In genomic region chr18:74869904-74870863, GRCh38 we compare ENCODE assay signal across 11 cellular contexts.
A peak's percentile ranks its signal among the peaks of the same experiment; 100 is the strongest.
DNase-seq lines count a peak whose midpoint lies in the region; ATAC-seq and TF ChIP-seq lines count a peak whose summit lies in the region.
"Had no signal": no experiment of that assay in that cellular context is flagged by ENCODE, and none has a peak within 500 bp of the region (broad histone marks: within the 10 kb centered on the region; RNA-seq: fewer than 3 reads in every experiment).

No MANE protein-coding gene starts in this region.

- H3K4me3 ChIP-seq in left ventricle myocardium inferior: no peak overlapping the region
- H3K4me3 ChIP-seq in CD8-positive, alpha-beta T cell (ENCODE audit: low read depth, low read length): no peak overlapping the region

- POLR2A ChIA-PET in CD8-positive, alpha-beta T cell (lab: Charles Lee): no interaction called here

- peaks cover 2% of the 10 kb centered on the region for H3K4me1 Mint-ChIP-seq in CD8-positive, alpha-beta T cell (ENCODE audit: low read depth)
- peaks cover 6% of the 10 kb centered on the region for H3K4me1 Mint-ChIP-seq in activated T-cell treated with anti-CD3 and anti-CD28 coated beads, Interleukin-2, amount 50 U/mL, for 72 hours (ENCODE audit: low read depth)
- H3K4me1 Mint-ChIP-seq: activated naive CD4-positive, alpha-beta T cell treated with anti-CD3 and anti-CD28 coated beads, Interleukin-2, amount 50 U/mL, for 24 hours had no signal

- no peaks in the 10 kb centered on the region for H3K9me3 ChIP-seq in left ventricle myocardium inferior (replicated peaks)
- no peaks in the 10 kb centered on the region for H3K9me3 ChIP-seq in CD8-positive, alpha-beta T cell (ENCODE audit: low read length)

- H3K4me1 ChIP-seq in left ventricle myocardium inferior: peaks cover 37% of the 10 kb centered on the region
- no peaks in the 10 kb centered on the region for H3K4me1 ChIP-seq in CD8-positive, alpha-beta T cell (ENCODE audit: insufficient read depth, low read length)

- CTCF ChIA-PET in CD8-positive, alpha-beta T cell (lab: Charles Lee): no interaction called here

- intact Hi-C loops in left ventricle myocardium inferior (cut with micrococcal nuclease) (no loop called here), Right ventricle myocardium inferior (cut with DNase I) (no loop called here), left colon (cut with DNase I, micrococcal nuclease) (no loop called here)
- intact Hi-C loops in CD8-positive, alpha-beta T cell (cut with DNase I, micrococcal nuclease): no loop called here

- no peak for DNase-seq in left ventricle myocardium inferior
- DNase-seq in Right ventricle myocardium inferior (ENCODE audit: missing footprints): no peak
- DNase-seq in M059J (ENCODE audit: low read depth): peak; percentile 5
- no peak for DNase-seq in left colon
- no peak for DNase-seq in CD8-positive, alpha-beta T cell
- DNase-seq in DMS53 (lab: John Stamatoyannopoulos, UW): no peak
- no peak for DNase-seq in activated T-cell treated with anti-CD3 and anti-CD28 coated beads, Interleukin-2, amount 50 U/mL, for 72 hours
- DNase-seq: NCI-H146, T1000 had no signal

- H3K27me3 ChIP-seq in left ventricle myocardium inferior (ENCODE audit: low read depth): no peaks in the 10 kb centered on the region
- no peaks in the 10 kb centered on the region for H3K27me3 ChIP-seq in CD8-positive, alpha-beta T cell (ENCODE audit: insufficient read depth, low read length)

- no peaks in the 10 kb centered on the region for H3K36me3 Mint-ChIP-seq in CD8-positive, alpha-beta T cell
- no peaks in the 10 kb centered on the region for H3K36me3 Mint-ChIP-seq in activated T-cell treated with anti-CD3 and anti-CD28 coated beads, Interleukin-2, amount 50 U/mL, for 72 hours (ENCODE audit: insufficient read depth in 2 of 2)
- H3K36me3 Mint-ChIP-seq: activated naive CD4-positive, alpha-beta T cell treated with anti-CD3 and anti-CD28 coated beads, Interleukin-2, amount 50 U/mL, for 24 hours had no signal

- ATAC-seq in Right ventricle myocardium inferior (no peak), HG02852 (IDR thresholded peaks at IDR 0.05; ENCODE audit: unreplicated experiment) (peak; percentile 87), left colon (no peak)
- no peak for ATAC-seq in CD8-positive, alpha-beta T cell
- no peak for ATAC-seq in activated T-cell treated with anti-CD3 and anti-CD28 coated beads, Interleukin-2, amount 50 U/mL, for 72 hours (replicated peaks in 1 of 2)

- no peak overlapping the region for H3K27ac Mint-ChIP-seq in CD8-positive, alpha-beta T cell
- no peak overlapping the region for H3K27ac Mint-ChIP-seq in activated T-cell treated with anti-CD3 and anti-CD28 coated beads, Interleukin-2, amount 50 U/mL, for 72 hours
- H3K27ac Mint-ChIP-seq: activated naive CD4-positive, alpha-beta T cell treated with anti-CD3 and anti-CD28 coated beads, Interleukin-2, amount 50 U/mL, for 24 hours had no signal

- H3K27me3 Mint-ChIP-seq in CD8-positive, alpha-beta T cell (ENCODE audit: low read depth): no peaks in the 10 kb centered on the region
- H3K27me3 Mint-ChIP-seq in activated T-cell treated with anti-CD3 and anti-CD28 coated beads, Interleukin-2, amount 50 U/mL, for 72 hours (ENCODE audit: low read depth): no peaks in the 10 kb centered on the region
- H3K27me3 Mint-ChIP-seq: activated naive CD4-positive, alpha-beta T cell treated with anti-CD3 and anti-CD28 coated beads, Interleukin-2, amount 50 U/mL, for 24 hours had no signal

- H3K36me3 ChIP-seq in left ventricle myocardium inferior: no peaks in the 10 kb centered on the region
- no peaks in the 10 kb centered on the region for H3K36me3 ChIP-seq in CD8-positive, alpha-beta T cell (ENCODE audit: insufficient read depth, low read length)

- H3K27ac ChIP-seq in left ventricle myocardium inferior (replicated peaks): peak overlapping the region; percentile 32
- no peak overlapping the region for H3K27ac ChIP-seq in CD8-positive, alpha-beta T cell (ENCODE audit: low read depth, low read length)

- H3K9me3 Mint-ChIP-seq in CD8-positive, alpha-beta T cell: no peaks in the 10 kb centered on the region
- H3K9me3 Mint-ChIP-seq in activated T-cell treated with anti-CD3 and anti-CD28 coated beads, Interleukin-2, amount 50 U/mL, for 72 hours: no peaks in the 10 kb centered on the region
- H3K9me3 Mint-ChIP-seq: activated naive CD4-positive, alpha-beta T cell treated with anti-CD3 and anti-CD28 coated beads, Interleukin-2, amount 50 U/mL, for 24 hours had no signal

- H3K4me3 Mint-ChIP-seq in CD8-positive, alpha-beta T cell: no peak overlapping the region
- no peak overlapping the region for H3K4me3 Mint-ChIP-seq in activated T-cell treated with anti-CD3 and anti-CD28 coated beads, Interleukin-2, amount 50 U/mL, for 72 hours
- H3K4me3 Mint-ChIP-seq: activated naive CD4-positive, alpha-beta T cell treated with anti-CD3 and anti-CD28 coated beads, Interleukin-2, amount 50 U/mL, for 24 hours had no signal

- no peak for TF ChIP-seq CTCF in left ventricle myocardium inferior (IDR thresholded peaks at IDR 0.05; ENCODE audit: borderline replicate concordance)
- TF ChIP-seq CTCF in CD8-positive, alpha-beta T cell (IDR thresholded peaks at IDR 0.05): no peak
